17 cellular contexts compared by ENCODE assay signal in the genomic region with DNA sequence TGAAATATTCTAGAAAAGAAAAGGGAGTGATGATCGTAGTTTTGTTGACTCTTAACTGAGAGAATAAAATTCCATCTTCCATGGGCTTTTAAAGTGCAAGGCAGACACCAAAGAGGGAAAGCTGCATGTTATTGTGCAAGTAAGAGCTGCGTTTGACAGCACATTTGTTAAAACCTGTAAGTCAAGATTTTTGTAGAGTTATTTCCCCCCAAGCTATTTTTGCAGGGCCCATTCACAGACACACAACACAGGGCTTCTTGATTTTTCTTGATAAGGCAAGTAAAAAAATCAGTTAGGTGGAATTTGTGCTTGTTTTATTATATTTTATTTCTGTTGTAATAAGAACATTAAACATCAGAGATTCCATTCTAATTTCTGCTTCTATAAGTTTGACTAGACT. TPM values are rescaled to one million over a fixed set of nuclear protein-coding genes. Genes with fewer than 3 reads are reported as not detected.
A peak's percentile ranks its signal among the peaks of the same experiment; 100 is the strongest.
DNase-seq lines count a peak whose midpoint lies in the region; ATAC-seq and TF ChIP-seq lines count a peak whose summit lies in the region.
"Had no signal": no experiment of that assay in that cellular context is flagged by ENCODE, and none has a peak within 500 bp of the region (broad histone marks: within the 10 kb centered on the region; RNA-seq: fewer than 3 reads in every experiment).

No MANE protein-coding gene starts in this region.

- H3K4me3 ChIP-seq in prostate gland: no peak overlapping the region
- H3K4me3 ChIP-seq: A549, Peyer's patch had no signal

- no peaks in the 10 kb centered on the region for H3K27me3 ChIP-seq in prostate gland (replicated peaks; ENCODE audit: insufficient read depth)
- H3K27me3 ChIP-seq: Peyer's patch had no signal

- no peak for TF ChIP-seq POLR2A in prostate gland (IDR thresholded peaks at IDR 0.05)

- intact Hi-C loops in prostate gland (cut with DNase I): no loop called here

- TF ChIP-seq CTCF in RWPE1 (conservative IDR thresholded peaks at IDR 0.05; ENCODE audit: low read depth): no peak
- no peak for TF ChIP-seq CTCF in prostate gland (IDR thresholded peaks at IDR 0.05)

- CTCF ChIA-PET in RWPE1 (lab: Yijun Ruan, JAX): interaction anchor here (0.7 kb wide), 1 partner anchor 29 kb away, joined by 3 read pairs; no protein-coding TSS in a partner anchor

- no peak for ATAC-seq in HG03457 (IDR thresholded peaks at IDR 0.05; ENCODE audit: unreplicated experiment)
- ATAC-seq: A549 had no signal

- H3K27ac ChIP-seq in RWPE1: no peak overlapping the region
- peak overlapping the region in 1 of 2 donors; percentile 69 for H3K27ac ChIP-seq in prostate gland
- H3K27ac ChIP-seq: A549, KMS-11, Peyer's patch had no signal

- H3K4me1 ChIP-seq in prostate gland (replicated peaks): no peaks in the 10 kb centered on the region
- H3K4me1 ChIP-seq: A549, Peyer's patch had no signal

- H3K9me3 ChIP-seq in prostate gland: no peaks in the 10 kb centered on the region
- H3K9me3 ChIP-seq: A549, Peyer's patch had no signal

- 19% methylated on average over 2 of the region's 2 CpGs for WGBS in prostate gland

- peak; percentile 77 for DNase-seq in ELF-1 (ENCODE audit: low read depth, low spot score)
- peak; percentile 30 for DNase-seq in RWPE1 (ENCODE audit: low spot score)
- peak; percentile 66 for DNase-seq in islet precursor cell
- peak; percentile 48 for DNase-seq in prostate gland (ENCODE audit: low spot score)
- no peak for DNase-seq in NCI-H2081 (lab: John Stamatoyannopoulos, UW)
- DNase-seq in NCI-H1436 (lab: John Stamatoyannopoulos, UW): no peak
- DNase-seq: Calu3; CD4-positive, alpha-beta T cell; NCI-H1417 treated with DMSO at 0.1 percent for 48 hours; NCI-H1930; NCI-H526; Peyer's patch; Right ventricle myocardium superior had no signal

- POLR2A ChIA-PET in RWPE1 (lab: Yijun Ruan, JAX; ENCODE audit: low non-redundant PET): no interaction called here

- H3K36me3 ChIP-seq in prostate gland: no peaks in the 10 kb centered on the region
- H3K36me3 ChIP-seq: Peyer's patch had no signal

RNA-seq across cellular contexts. Expression of a gene that starts 13.8 kb away (rescaled TPM):
- total RNA-seq in prostate gland: 10 to 100 TPM in 1 of 2 donors, 1 to 10 TPM in 1; 8.7 to 10.5 TPM
- total RNA-seq: HT1080, Peyer's patch, Right ventricle myocardium superior had no signal

RNA-seq across cellular contexts. Expression of a gene that starts 51.2 kb away (rescaled TPM):
- total RNA-seq in prostate gland: 10 to 100 TPM; 21.4 to 57.1 TPM

Comparison
In these comparisons a context has a peak if more than half of its experiments do, and no peak if none do; other contexts are left out.
1. DNase-seq: peak in ELF-1 (single experiment), RWPE1 (single experiment), islet precursor cell (single experiment) and prostate gland (single experiment); none in NCI-H2081 (0 of 2) and NCI-H1436 (single experiment).